Comparison of ENCODE assay signal across 8 cellular contexts in genomic region chr10:133329401-133330202, GRCh38. TPM values are rescaled to one million over a fixed set of nuclear protein-coding genes. Genes with fewer than 3 reads are reported as not detected.
A peak's percentile ranks its signal among the peaks of the same experiment; 100 is the strongest.
DNase-seq lines count a peak whose midpoint lies in the region; ATAC-seq, FAIRE-seq and TF ChIP-seq lines count a peak whose summit lies in the region.

No MANE protein-coding gene starts in this region.

- peaks cover 24% of the 10 kb centered on the region for H3K4me1 ChIP-seq in CD4-positive, alpha-beta memory T cell (ENCODE audit: insufficient read depth, low read length)
- H3K4me1 ChIP-seq in H1 (replicated peaks in 1 of 4; ENCODE audit: control insufficient read depth in 3 of 4, insufficient read depth in 4 of 4, low read length in 3 of 4), result peaks cover 0 to 23% (median 6%) of the 10 kb centered on the region in 4 experiments; a peak in 6 of 7 replicates

- CTCF ChIA-PET in CD4-positive, alpha-beta memory T cell (lab: Charles Lee; ENCODE audit: partially characterized antibody), result interaction anchor here (0.6 to 3.2 kb wide), 57 partner anchors 9 to 1018 kb away, joined by 3 to 28 read pairs (median 5); partner anchors contain the start of genes ECHS1 and PRAP1
- CTCF ChIA-PET in H1 (lab: Charles Lee; ENCODE audit: partially characterized antibody), result interaction anchor here (0.6 to 5.3 kb wide), 29 partner anchors 9 to 244 kb away, joined by 3 to 57 read pairs (median 4); partner anchors contain the start of genes FUOM and PRAP1

- DNase-seq in CD4-positive, alpha-beta memory T cell, result peak; percentile 77 to 84 (median 81)
- peak; percentile 72 to 78 for DNase-seq in NOMO-1 (lab: John Stamatoyannopoulos, UW; ENCODE audit: unreplicated experiment in 2 of 2)
- peak; percentile 71 to 76 for DNase-seq in activated CD8-positive, alpha-beta memory T cell treated with anti-CD3 and anti-CD28 coated beads for 4 hours (ENCODE audit: low read depth in 2 of 2)
- peak in 1 of 2 experiments; percentile 94 for DNase-seq in H1 (ENCODE audit: low read depth in 1 of 2, low spot score in 2 of 2)
- peak; percentile 86 for DNase-seq in mucosa of gallbladder (ENCODE audit: low spot score)
- DNase-seq in stimulated activated CD8-positive, alpha-beta memory T cell treated with anti-CD3 and anti-CD28 coated beads, Interleukin-4, amount 100 ng/mL, for 4 hours (ENCODE audit: low read depth in 2 of 2, low spot score in 1 of 2), result peak; percentile 68 to 82

- H4K5ac ChIP-seq in H1 (ENCODE audit: insufficient read length, low read depth, low read length), result no peak overlapping the region

- H3K4ac ChIP-seq in H1 (replicated peaks; ENCODE audit: insufficient read length, low read depth, low read length), result no peak overlapping the region

- H3K4me3 Mint-ChIP-seq in CD4-positive, alpha-beta memory T cell, result peak overlapping the region in 5 of 8 donors; percentile 21 to 63 (median 32)

- H3K14ac ChIP-seq in H1 (ENCODE audit: insufficient read length), result no peak overlapping the region

- H4K8ac ChIP-seq in H1 (ENCODE audit: extremely low read depth, insufficient read depth, low read length), result no peak overlapping the region

- no peak overlapping the region for H2AK5ac ChIP-seq in H1 (ENCODE audit: low read depth, low read length)

- peaks cover 0 to 7% (median 0%) of the 10 kb centered on the region in 8 donors for H3K9me3 Mint-ChIP-seq in CD4-positive, alpha-beta memory T cell

- peaks cover 6% of the 10 kb centered on the region; the same call in 1 of the 2 replicates for H3K23me2 ChIP-seq in H1 (ENCODE audit: low read depth, low read length)

- H3K79me1 ChIP-seq in H1 (ENCODE audit: low read depth, low read length), result no peaks in the 10 kb centered on the region

- intact Hi-C loops in CD4-positive, alpha-beta memory T cell (cut with micrococcal nuclease), result loop anchor here (1.0 kb wide), 4 partner anchors 49 to 279 kb away; no protein-coding TSS in a partner anchor

- 15% methylated on average over 31 of the region's 37 CpGs; no CpG with 5 or more reads in 1 of the 2 experiments for WGBS in H1 (ENCODE audit: extremely low coverage in 1 of 2, insufficient coverage in 1 of 2, insufficient read length in 1 of 2, insufficient replicate concordance in 2 of 2, low coverage in 1 of 2, low lambda C conversion rate in 2 of 2, missing lambda C conversion rate in 1 of 2), 2 experiments

- peaks cover 0 to 2% of the 10 kb centered on the region in 2 experiments for H4K20me1 ChIP-seq in H1 (replicated peaks in 1 of 2; ENCODE audit: control insufficient read depth in 1 of 2, insufficient read depth in 2 of 2, low read length in 2 of 2)

- no peaks in the 10 kb centered on the region for H3K79me2 ChIP-seq in H1 (ENCODE audit: control insufficient read depth in 1 of 2, insufficient read depth in 2 of 2, low read length in 2 of 2)

- no peak overlapping the region for H4K91ac ChIP-seq in H1 (replicated peaks; ENCODE audit: insufficient read length, low read length)

- TF ChIP-seq EP300 in H1 (IDR thresholded peaks at IDR 0.05; ENCODE audit: borderline replicate concordance in 1 of 2, low read depth in 2 of 2, low read length in 2 of 2), result no peak

- H3K4me2 ChIP-seq in H1 (ENCODE audit: insufficient read depth in 1 of 2, low read depth in 2 of 2, low read length in 2 of 2), result peak overlapping the region; percentile 20 to 63

- no peak overlapping the region for H3K27ac ChIP-seq in CD4-positive, alpha-beta memory T cell (ENCODE audit: low read depth, low read length)
- H3K27ac ChIP-seq in H1 (ENCODE audit: low read depth, low read length), result no peak overlapping the region

- TF ChIP-seq CTCF in H1 (IDR thresholded peaks at IDR 0.05; ENCODE audit: control extremely low read depth in 1 of 3, insufficient read depth in 1 of 3, low read depth in 1 of 3, low read length in 3 of 3), result peak; percentile 86 to 89 (median 87)

- no peak overlapping the region for H2BK15ac ChIP-seq in H1 (ENCODE audit: low read length)

- peak overlapping the region in 2 of 7 donors; percentile 35 to 79 for H3K27ac Mint-ChIP-seq in CD4-positive, alpha-beta memory T cell

- no peak for FAIRE-seq in H1 (lab: Jason Lieb, UNC)

- peaks cover 13 to 18% of the 10 kb centered on the region in 2 donors for H3K27me3 Mint-ChIP-seq in CD4-positive, alpha-beta memory T cell

- H3K36me3 ChIP-seq in CD4-positive, alpha-beta memory T cell (ENCODE audit: insufficient read depth, low read length), result no peaks in the 10 kb centered on the region
- H3K36me3 ChIP-seq in H1 (ENCODE audit: control insufficient read depth in 2 of 4, insufficient read depth in 4 of 4, low read length in 3 of 4), result no peaks in the 10 kb centered on the region; a peak in 1 of 8 replicates

- H2BK5ac ChIP-seq in H1 (ENCODE audit: low read depth, low read length), result no peak overlapping the region

- no peak overlapping the region for H3K18ac ChIP-seq in H1 (ENCODE audit: extremely low read depth, low read length)

- ATAC-seq in GM19351 (IDR thresholded peaks at IDR 0.05; ENCODE audit: unreplicated experiment) (peak; percentile 88), HG03520 (IDR thresholded peaks at IDR 0.05; ENCODE audit: unreplicated experiment) (peak; percentile 81)

- peak; percentile 83 to 87 for TF ChIP-seq RAD21 in H1 (IDR thresholded peaks at IDR 0.05 in 1 of 2, conservative IDR thresholded peaks at IDR 0.05 in 1 of 2; ENCODE audit: low read depth in 2 of 2, low read length in 2 of 2)

- no peak overlapping the region for H2BK20ac ChIP-seq in H1 (ENCODE audit: low read length)

- H3K56ac ChIP-seq in H1 (replicated peaks; ENCODE audit: insufficient read length, low read depth, low read length), result no peak overlapping the region

- no peak for TF ChIP-seq POLR2A in H1 (IDR thresholded peaks at IDR 0.05; ENCODE audit: control extremely low read depth in 1 of 2, low read depth in 2 of 2, low read length in 2 of 2)

- H3K9me3 ChIP-seq in CD4-positive, alpha-beta memory T cell (ENCODE audit: control insufficient read depth in 1 of 2, low read length in 2 of 2), result no peaks in the 10 kb centered on the region
- peaks cover 0 to 7% of the 10 kb centered on the region in 2 experiments; a peak in 1 of 4 replicates for H3K9me3 ChIP-seq in H1 (ENCODE audit: insufficient read depth in 2 of 2, low read depth in 1 of 2, low read length in 1 of 2)

- H3K36me3 Mint-ChIP-seq in CD4-positive, alpha-beta memory T cell, result no peaks in the 10 kb centered on the region

- no peak overlapping the region for H3K23ac ChIP-seq in H1 (ENCODE audit: insufficient read length)

- H3K4me1 Mint-ChIP-seq in CD4-positive, alpha-beta memory T cell, result peaks cover 3 to 31% (median 12%) of the 10 kb centered on the region in 4 donors

- H2BK120ac ChIP-seq in H1 (replicated peaks; ENCODE audit: low read depth, low read length), result no peak overlapping the region

- H2AFZ ChIP-seq in H1 (ENCODE audit: low read length), result no peak overlapping the region

- no peak overlapping the region for H2BK12ac ChIP-seq in H1 (ENCODE audit: low read depth, low read length)

- POLR2A ChIA-PET in CD4-positive, alpha-beta memory T cell (lab: Charles Lee; ENCODE audit: partially characterized antibody), result interaction anchor here (0.9 to 1.3 kb wide), 6 partner anchors 26 to 191 kb away, joined by 3 to 6 read pairs (median 3); partner anchors contain the start of gene PAOX
- POLR2A ChIA-PET in H1 (lab: Charles Lee; ENCODE audit: partially characterized antibody), result interaction anchor here (0.8 to 4.3 kb wide), 7 partner anchors 14 to 65 kb away, joined by 3 to 24 read pairs (median 7); partner anchors contain the start of genes FUOM, MTG1 and PRAP1

- no peak overlapping the region for H3K9ac ChIP-seq in H1 (replicated peaks in 1 of 4; ENCODE audit: extremely low read depth in 1 of 4, low read depth in 3 of 4, low read length in 3 of 4)

- no peak overlapping the region for H3K4me3 ChIP-seq in CD4-positive, alpha-beta memory T cell (ENCODE audit: low read length in 2 of 2)
- H3K4me3 ChIP-seq in H1 (ENCODE audit: extremely low read depth in 1 of 4, insufficient read depth in 2 of 4, low read depth in 3 of 4, low read length in 4 of 4), result peak overlapping the region in 1 of 4 experiments; percentile 49; a peak in 1 of 8 replicates

- H3K27me3 ChIP-seq in CD4-positive, alpha-beta memory T cell (ENCODE audit: insufficient read depth, low read length), result peaks cover 31% of the 10 kb centered on the region
- peaks cover 22 to 77% (median 65%) of the 10 kb centered on the region in 4 experiments for H3K27me3 ChIP-seq in H1 (replicated peaks in 1 of 4; ENCODE audit: control insufficient read depth in 3 of 4, extremely low read depth in 1 of 4, insufficient read depth in 3 of 4, low read length in 3 of 4)

RNA-seq across cellular contexts. Expression of gene CALY, which starts 7.1 kb away (rescaled TPM):
- total RNA-seq in CD4-positive, alpha-beta memory T cell, result 1 to 10 TPM; 6.4 to 7.2 TPM
- 1 to 10 TPM; 1.4 to 2.2 TPM for polyA plus RNA-seq in CD4-positive, alpha-beta memory T cell
- total RNA-seq in H1 (2021; fragmentation: NEBNext Ultra II Directional; extraction: Animal tissue kit (Norgen Biotek cat#: 25700)), result 1.3 and 1.7 TPM in 2 replicates
- 1.5 and 3.2 TPM in 2 replicates for polyA plus RNA-seq in H1 (2011; rRNA removed)
- polyA plus RNA-seq in H1 (2011; cell fraction: cytosol; rRNA removed), result 1.6 TPM
- polyA plus RNA-seq in H1 (2011; cell fraction: nucleus; rRNA removed), result 2.1 TPM
- polyA plus RNA-seq in H1 (2012, experiment 1 of 2), result 0.88 to 2.4 TPM (median 1.5 TPM) in 4 replicates
- polyA plus RNA-seq in H1 (2012, experiment 2 of 2), result not detected
- polyA plus RNA-seq in H1 (2013, experiment 1 of 2), result 1.7 TPM
- 1.3 TPM for polyA plus RNA-seq in H1 (2013, experiment 2 of 2)
- polyA minus RNA-seq in H1 (2011; rRNA and poly(A)+ RNA removed), result not detected in 2 replicates
- polyA minus RNA-seq in H1 (2011; cell fraction: cytosol; rRNA and poly(A)+ RNA removed), result not detected
- polyA minus RNA-seq in H1 (2011; cell fraction: nucleus; rRNA and poly(A)+ RNA removed), result not detected
- 0.92 TPM for total RNA-seq in mucosa of gallbladder

RNA-seq across cellular contexts. Expression of gene PRAP1, which starts 17.6 kb away (rescaled TPM):
- total RNA-seq in CD4-positive, alpha-beta memory T cell, result not detected
- polyA plus RNA-seq in CD4-positive, alpha-beta memory T cell, result not detected
- total RNA-seq in H1 (2021; fragmentation: NEBNext Ultra II Directional; extraction: Animal tissue kit (Norgen Biotek cat#: 25700)), result 0.61 TPM in 1 of 2 replicates, not detected in the other
- polyA plus RNA-seq in H1 (2011; rRNA removed), result 1.4 and 1.6 TPM in 2 replicates
- 0.40 TPM for polyA plus RNA-seq in H1 (2011; cell fraction: cytosol; rRNA removed)
- 0.91 TPM for polyA plus RNA-seq in H1 (2011; cell fraction: nucleus; rRNA removed)
- 0.72 to 1.2 TPM (median 0.87 TPM) in 4 replicates for polyA plus RNA-seq in H1 (2012, experiment 1 of 2)
- polyA plus RNA-seq in H1 (2012, experiment 2 of 2), result 1.2 TPM
- polyA plus RNA-seq in H1 (2013, experiment 1 of 2), result 1.1 TPM
- 1.2 TPM for polyA plus RNA-seq in H1 (2013, experiment 2 of 2)
- 0.39 TPM in 1 of 2 replicates, not detected in the other for polyA minus RNA-seq in H1 (2011; rRNA and poly(A)+ RNA removed)
- not detected for polyA minus RNA-seq in H1 (2011; cell fraction: cytosol; rRNA and poly(A)+ RNA removed)
- not detected for polyA minus RNA-seq in H1 (2011; cell fraction: nucleus; rRNA and poly(A)+ RNA removed)
- 4.8 TPM for total RNA-seq in mucosa of gallbladder

RNA-seq across cellular contexts. Expression of gene ZNF511, which starts 20.9 kb away (rescaled TPM):
- total RNA-seq in CD4-positive, alpha-beta memory T cell, result 10 to 100 TPM; 31.5 to 33.1 TPM
- 100 to 1,000 TPM in 1 of 2 donors, 10 to 100 TPM in 1; 69.0 to 107 TPM for polyA plus RNA-seq in CD4-positive, alpha-beta memory T cell
- total RNA-seq in H1 (2021; fragmentation: NEBNext Ultra II Directional; extraction: Animal tissue kit (Norgen Biotek cat#: 25700)), result 64.5 and 71.7 TPM in 2 replicates
- polyA plus RNA-seq in H1 (2011; rRNA removed), result 55.4 and 70.5 TPM in 2 replicates
- polyA plus RNA-seq in H1 (2011; cell fraction: cytosol; rRNA removed), result 50.7 TPM
- 74.1 TPM for polyA plus RNA-seq in H1 (2011; cell fraction: nucleus; rRNA removed)
- 46.7 to 71.7 TPM (median 59.4 TPM) in 4 replicates for polyA plus RNA-seq in H1 (2012, experiment 1 of 2)
- polyA plus RNA-seq in H1 (2012, experiment 2 of 2), result 86.3 TPM
- 42.1 TPM for polyA plus RNA-seq in H1 (2013, experiment 1 of 2)
- 37.2 TPM for polyA plus RNA-seq in H1 (2013, experiment 2 of 2)
- polyA minus RNA-seq in H1 (2011; rRNA and poly(A)+ RNA removed), result 25.8 and 35.1 TPM in 2 replicates
- polyA minus RNA-seq in H1 (2011; cell fraction: cytosol; rRNA and poly(A)+ RNA removed), result 18.7 TPM
- 26.4 TPM for polyA minus RNA-seq in H1 (2011; cell fraction: nucleus; rRNA and poly(A)+ RNA removed)
- total RNA-seq in mucosa of gallbladder, result 35.9 TPM

RNA-seq across cellular contexts. Expression of gene TUBGCP2, which starts 20.9 kb away (rescaled TPM):
- total RNA-seq in CD4-positive, alpha-beta memory T cell, result 10 to 100 TPM; 66.5 to 74.0 TPM
- polyA plus RNA-seq in CD4-positive, alpha-beta memory T cell, result 10 to 100 TPM; 14.1 to 40.8 TPM
- 51.9 and 54.2 TPM in 2 replicates for total RNA-seq in H1 (2021; fragmentation: NEBNext Ultra II Directional; extraction: Animal tissue kit (Norgen Biotek cat#: 25700))
- polyA plus RNA-seq in H1 (2011; rRNA removed), result 34.9 and 43.9 TPM in 2 replicates
- polyA plus RNA-seq in H1 (2011; cell fraction: cytosol; rRNA removed), result 37.4 TPM
- 90.0 TPM for polyA plus RNA-seq in H1 (2011; cell fraction: nucleus; rRNA removed)
- polyA plus RNA-seq in H1 (2012, experiment 1 of 2), result 34.7 to 46.0 TPM (median 39.6 TPM) in 4 replicates
- polyA plus RNA-seq in H1 (2012, experiment 2 of 2), result 59.6 TPM
- polyA plus RNA-seq in H1 (2013, experiment 1 of 2), result 29.0 TPM
- 30.8 TPM for polyA plus RNA-seq in H1 (2013, experiment 2 of 2)
- polyA minus RNA-seq in H1 (2011; rRNA and poly(A)+ RNA removed), result 37.1 and 40.7 TPM in 2 replicates
- 26.8 TPM for polyA minus RNA-seq in H1 (2011; cell fraction: cytosol; rRNA and poly(A)+ RNA removed)
- 44.3 TPM for polyA minus RNA-seq in H1 (2011; cell fraction: nucleus; rRNA and poly(A)+ RNA removed)
- total RNA-seq in mucosa of gallbladder, result 56.9 TPM

RNA-seq across cellular contexts. Expression of gene FUOM, which starts 28.2 kb away (rescaled TPM):
- 10 to 100 TPM; 17.1 to 18.1 TPM for total RNA-seq in CD4-positive, alpha-beta memory T cell
- 10 to 100 TPM; 15.6 to 16.3 TPM for polyA plus RNA-seq in CD4-positive, alpha-beta memory T cell
- 21.1 and 22.0 TPM in 2 replicates for total RNA-seq in H1 (2021; fragmentation: NEBNext Ultra II Directional; extraction: Animal tissue kit (Norgen Biotek cat#: 25700))
- 30.4 and 41.6 TPM in 2 replicates for polyA plus RNA-seq in H1 (2011; rRNA removed)
- 34.4 TPM for polyA plus RNA-seq in H1 (2011; cell fraction: cytosol; rRNA removed)
- polyA plus RNA-seq in H1 (2011; cell fraction: nucleus; rRNA removed), result 40.7 TPM
- 14.1 to 21.4 TPM (median 19.5 TPM) in 4 replicates for polyA plus RNA-seq in H1 (2012, experiment 1 of 2)
- polyA plus RNA-seq in H1 (2012, experiment 2 of 2), result 31.3 TPM
- polyA plus RNA-seq in H1 (2013, experiment 1 of 2), result 26.0 TPM
- polyA plus RNA-seq in H1 (2013, experiment 2 of 2), result 24.2 TPM
- 3.3 and 4.7 TPM in 2 replicates for polyA minus RNA-seq in H1 (2011; rRNA and poly(A)+ RNA removed)
- polyA minus RNA-seq in H1 (2011; cell fraction: cytosol; rRNA and poly(A)+ RNA removed), result 13.8 TPM
- 49.8 TPM for polyA minus RNA-seq in H1 (2011; cell fraction: nucleus; rRNA and poly(A)+ RNA removed)
- total RNA-seq in mucosa of gallbladder, result 13.0 TPM
